17 cellular contexts compared by ENCODE assay signal in genomic region chr18:28132084-28132483, GRCh38. TPM values are rescaled to one million over a fixed set of nuclear protein-coding genes. Genes with fewer than 3 reads are reported as not detected.
A peak's percentile ranks its signal among the peaks of the same experiment; 100 is the strongest.
DNase-seq lines count a peak whose midpoint lies in the region; ATAC-seq and TF ChIP-seq lines count a peak whose summit lies in the region.
"Had no signal": no experiment of that assay in that cellular context is flagged by ENCODE, and none has a peak within 500 bp of the region (broad histone marks: within the 10 kb centered on the region; RNA-seq: fewer than 3 reads in every experiment).

No MANE protein-coding gene starts in this region.

- no peak overlapping the region for H3K9ac ChIP-seq in endodermal cell (ENCODE audit: extremely low read depth, low read length, poor library complexity, severe bottlenecking)
- H3K9ac ChIP-seq: BLaER1 treated with 17β-estradiol and CSF1 and Interleukin-3, amounts not matched to agents 10 nM and 100 nM; GM23248 had no signal

- peak overlapping the region in 10 of 12 donors; percentile 16 to 97 (median 60) for H3K27ac ChIP-seq in heart left ventricle
- H3K27ac ChIP-seq in right atrium auricular region = peak overlapping the region in 1 of 2 donors; percentile 85
- H3K27ac ChIP-seq in endodermal cell (ENCODE audit: low read depth, low read length) = no peak overlapping the region
- H3K27ac ChIP-seq in GM23338 (ENCODE audit: low read depth) = no peak overlapping the region
- H3K27ac ChIP-seq: BLaER1 treated with 17β-estradiol and CSF1 and Interleukin-3, amounts not matched to agents 10 nM and 100 nM; GM23248 had no signal

- no peaks in the 10 kb centered on the region for H3F3A ChIP-seq in GM23338 (replicated peaks; ENCODE audit: low read depth)

- ATAC-seq in heart left ventricle (peak in 2 of 4 donors; percentile 1 to 45), GM23338 (no peak)

- H3K9me2 ChIP-seq in GM23338 (ENCODE audit: insufficient read depth) = no peaks in the 10 kb centered on the region

- no peak for DNase-seq in heart left ventricle
- DNase-seq in right atrium auricular region (ENCODE audit: low spot score) = no peak
- peak; percentile 79 for DNase-seq in SK-N-DZ (ENCODE audit: low spot score)
- no peak for DNase-seq in endodermal cell
- no peak for DNase-seq in LoVo (ENCODE audit: low spot score)
- no peak for DNase-seq in GM23338 (ENCODE audit: low spot score)
- DNase-seq in anterior cingulate cortex (lab: John Stamatoyannopoulos, UW) = no peak
- DNase-seq: CD8-positive, alpha-beta memory T cell; DND-41; GM23248; Karpas-422; NCI-H187 treated with DMSO at 0.1 percent for 48 hours; NCI-H526 treated with DMSO at 0.1 percent for 48 hours; NK-92 treated with Interleukin-12 subunit alpha and Interleukin-12 subunit beta, amount 100 ng/mL, for 24 hours; OCI-M1 had no signal

- H3K36me3 Mint-ChIP-seq in endodermal cell (ENCODE audit: low read depth) (peaks cover 25% of the 10 kb centered on the region), nephron (ENCODE audit: low read depth) (peaks cover 9% of the 10 kb centered on the region), GM23338 (ENCODE audit: low read depth) (no peaks in the 10 kb centered on the region)
- H3K36me3 Mint-ChIP-seq: CD8-positive, alpha-beta memory T cell had no signal

- H3K27me3 ChIP-seq in heart left ventricle = no peaks in the 10 kb centered on the region
- H3K27me3 ChIP-seq in right atrium auricular region = no peaks in the 10 kb centered on the region
- H3K27me3 ChIP-seq in endodermal cell (ENCODE audit: control insufficient read depth, insufficient read depth, low read length, poor library complexity, severe bottlenecking) = no peaks in the 10 kb centered on the region
- no peaks in the 10 kb centered on the region for H3K27me3 ChIP-seq in GM23338 (ENCODE audit: insufficient read depth)
- H3K27me3 ChIP-seq: BLaER1 treated with 17β-estradiol and CSF1 and Interleukin-3, amounts not matched to agents 10 nM and 100 nM had no signal

- WGBS in heart left ventricle, 4 donors = 44 to 57% (median 49%) methylated on average over 5 of the region's 5 CpGs
- WGBS in endodermal cell (ENCODE audit: insufficient coverage in 1 of 2, insufficient read length in 1 of 2), 2 experiments = 86 to 92% methylated on average over 4 to 5 of the region's 5 CpGs

- no peaks in the 10 kb centered on the region for H4K20me1 ChIP-seq in GM23338 (replicated peaks; ENCODE audit: insufficient read depth)
- H4K20me1 ChIP-seq: BLaER1 treated with 17β-estradiol and CSF1 and Interleukin-3, amounts not matched to agents 10 nM and 100 nM had no signal

- peaks cover 0 to 66% (median 9%) of the 10 kb centered on the region in 12 donors for H3K4me1 ChIP-seq in heart left ventricle
- peaks cover 0 to 43% of the 10 kb centered on the region in 2 donors for H3K4me1 ChIP-seq in right atrium auricular region
- H3K4me1 ChIP-seq in endodermal cell (ENCODE audit: control insufficient read depth, insufficient read depth, low read length) = peaks cover 51% of the 10 kb centered on the region
- peaks cover 9% of the 10 kb centered on the region; the same call in 1 of the 2 replicates for H3K4me1 ChIP-seq in GM23338 (ENCODE audit: insufficient read depth)

- H2AFZ ChIP-seq in GM23338 = no peak overlapping the region
- H2AFZ ChIP-seq: GM23248 had no signal

- no peaks in the 10 kb centered on the region for H3K36me3 ChIP-seq in heart left ventricle
- H3K36me3 ChIP-seq in right atrium auricular region = no peaks in the 10 kb centered on the region
- peaks cover 80% of the 10 kb centered on the region for H3K36me3 ChIP-seq in endodermal cell (ENCODE audit: control insufficient read depth, insufficient read depth, low read length)
- H3K36me3 ChIP-seq in GM23338 (ENCODE audit: insufficient read depth) = no peaks in the 10 kb centered on the region
- H3K36me3 ChIP-seq: BLaER1 treated with 17β-estradiol and CSF1 and Interleukin-3, amounts not matched to agents 10 nM and 100 nM had no signal

- TF ChIP-seq CTCF in heart left ventricle (IDR thresholded peaks at IDR 0.05) (no peak), right atrium auricular region (IDR thresholded peaks at IDR 0.05) (no peak), endodermal cell (conservative IDR thresholded peaks at IDR 0.05) (no peak), nephron (IDR thresholded peaks at IDR 0.05; ENCODE audit: unreplicated experiment in 3 of 3) (no peak), GM23338 (conservative IDR thresholded peaks at IDR 0.05; ENCODE audit: low read depth in 2 of 2) (no peak)

- no peak overlapping the region for H3K4me2 ChIP-seq in GM23338
- H3K4me2 ChIP-seq: BLaER1 treated with 17β-estradiol and CSF1 and Interleukin-3, amounts not matched to agents 10 nM and 100 nM had no signal

- peak overlapping the region; percentile 76 for H3K27ac Mint-ChIP-seq in endodermal cell
- H3K27ac Mint-ChIP-seq in nephron = peak overlapping the region in 2 of 3 experiments; percentile 14 to 16
- H3K27ac Mint-ChIP-seq in GM23338 = no peak overlapping the region
- H3K27ac Mint-ChIP-seq: CD8-positive, alpha-beta memory T cell had no signal

- H3K4me3 ChIP-seq in heart left ventricle (no peak overlapping the region), right atrium auricular region (no peak overlapping the region), endodermal cell (ENCODE audit: low read length) (no peak overlapping the region), GM23338 (no peak overlapping the region)
- H3K4me3 ChIP-seq: BLaER1 treated with 17β-estradiol and CSF1 and Interleukin-3, amounts not matched to agents 10 nM and 100 nM; GM23248 had no signal

- H3K4me3 Mint-ChIP-seq in endodermal cell (no peak overlapping the region), nephron (no peak overlapping the region), GM23338 (no peak overlapping the region)
- H3K4me3 Mint-ChIP-seq: CD8-positive, alpha-beta memory T cell had no signal

- intact Hi-C loops in heart left ventricle (cut with DNase I) = no loop called here

- H3K9me3 ChIP-seq in heart left ventricle = no peaks in the 10 kb centered on the region
- H3K9me3 ChIP-seq in right atrium auricular region = no peaks in the 10 kb centered on the region
- H3K9me3 ChIP-seq in endodermal cell (ENCODE audit: control insufficient read depth, low read length) = no peaks in the 10 kb centered on the region
- H3K9me3 ChIP-seq: BLaER1 treated with 17β-estradiol and CSF1 and Interleukin-3, amounts not matched to agents 10 nM and 100 nM had no signal

- H3K4me1 Mint-ChIP-seq in endodermal cell (peaks cover 73% of the 10 kb centered on the region), nephron (peaks cover 7% of the 10 kb centered on the region), GM23338 (peaks cover 4% of the 10 kb centered on the region; the same call in 2 of the 3 replicates)
- H3K4me1 Mint-ChIP-seq: CD8-positive, alpha-beta memory T cell had no signal

- TF ChIP-seq POLR2A in heart left ventricle (IDR thresholded peaks at IDR 0.05) = no peak

- no peaks in the 10 kb centered on the region for H3K27me3 Mint-ChIP-seq in endodermal cell (ENCODE audit: insufficient read depth)
- no peaks in the 10 kb centered on the region for H3K27me3 Mint-ChIP-seq in nephron (ENCODE audit: low read depth)
- no peaks in the 10 kb centered on the region for H3K27me3 Mint-ChIP-seq in GM23338 (ENCODE audit: insufficient read depth, low read depth, poor library complexity)
- H3K27me3 Mint-ChIP-seq: CD8-positive, alpha-beta memory T cell had no signal

- H3K9me3 Mint-ChIP-seq in endodermal cell = no peaks in the 10 kb centered on the region
- H3K9me3 Mint-ChIP-seq in nephron = no peaks in the 10 kb centered on the region
- no peaks in the 10 kb centered on the region for H3K9me3 Mint-ChIP-seq in GM23338

- no peaks in the 10 kb centered on the region for H3K79me2 ChIP-seq in GM23338 (replicated peaks; ENCODE audit: insufficient read depth)

TF ChIP-seq in GM23338, 12 proteins besides CTCF, POLR2A, EP300 and RAD21 (continues in another document):
- TF ChIP-seq ZNF331 (CRISPR knock-in tag; IDR thresholded peaks at IDR 0.05; ENCODE audit: low read depth) (no peak), EZH2 (IDR thresholded peaks at IDR 0.05; ENCODE audit: low read depth, unreplicated experiment) (no peak), EZH2phosphoT487 (IDR thresholded peaks at IDR 0.05; ENCODE audit: unreplicated experiment) (no peak), REST (IDR thresholded peaks at IDR 0.05; ENCODE audit: unreplicated experiment) (no peak), POLR2AphosphoS5 (IDR thresholded peaks at IDR 0.05; ENCODE audit: low read depth) (no peak), ZNF114 (CRISPR knock-in tag; IDR thresholded peaks at IDR 0.05) (no peak)

RNA-seq across cellular contexts. Expression of gene CDH2, which starts 44.8 kb away (rescaled TPM):
- total RNA-seq in heart left ventricle (100 to 1,000 TPM; 313 to 594 (median 411) TPM), right atrium auricular region (100 to 1,000 TPM; 205 to 269 TPM), endodermal cell (100 to 1,000 TPM; 486 to 572 TPM)
- polyA plus RNA-seq in heart left ventricle (100 to 1,000 TPM in 1 of 2 donors, 10 to 100 TPM in 1; 62.5 to 169 TPM), GM23338 (2016; fragmentation: Nextera tagmentation; extraction: Ambion mirVana) (14.7 and 15.2 TPM in 2 replicates)
- polyA plus RNA-seq in SK-N-DZ (2014; cell fraction: cytosol; rRNA removed) = 107 and 112 TPM in 2 replicates
- polyA plus RNA-seq in SK-N-DZ (2014; cell fraction: nucleus; rRNA removed) = 51.1 and 52.0 TPM in 2 replicates
- 288 TPM for polyA plus RNA-seq in endodermal cell (2013, experiment 1 of 2)
- polyA plus RNA-seq in endodermal cell (2013, experiment 2 of 2) = 284 TPM
- 36.9 and 42.6 TPM in 2 replicates for total RNA-seq in GM23338 (2014; rRNA removed; shearing (Covaris generic))
- total RNA-seq: CD8-positive, alpha-beta memory T cell had no signal

Comparison
In these comparisons a context has a peak if more than half of its experiments do, and no peak if none do; other contexts are left out.
1. H3K27ac ChIP-seq: peak in heart left ventricle (10 of 12); none in endodermal cell (single experiment) and GM23338 (single experiment).